Comparison of ENCODE assay signal across 4 cellular contexts in the genomic region with DNA sequence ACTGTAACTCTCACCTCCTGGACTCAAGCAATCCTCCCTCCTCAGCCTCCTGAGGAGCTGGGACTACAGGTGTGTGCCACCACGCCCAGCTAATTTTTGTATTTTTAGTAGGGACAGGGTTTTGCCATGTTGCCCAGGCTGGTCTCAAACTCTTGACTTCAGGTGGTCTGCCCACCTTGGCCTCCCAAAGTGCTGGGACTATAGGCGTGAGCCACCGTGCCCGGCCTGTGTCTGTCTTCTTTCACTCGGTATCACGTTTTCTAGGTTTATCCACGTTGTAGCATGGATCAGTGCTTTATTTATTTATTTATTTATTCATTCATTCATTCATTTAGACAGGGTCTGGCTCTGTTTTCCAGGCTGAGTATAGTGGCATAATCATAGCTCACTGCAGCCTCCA. TPM values are rescaled to one million over a fixed set of nuclear protein-coding genes. Genes with fewer than 3 reads are reported as not detected.
"Had no signal": no experiment of that assay in that cellular context is flagged by ENCODE, and none has a peak within 500 bp of the region (broad histone marks: within the 10 kb centered on the region; RNA-seq: fewer than 3 reads in every experiment).

No MANE protein-coding gene starts in this region.

RNA-seq across cellular contexts. Expression of a gene that starts 54.3 kb away (rescaled TPM):
- total RNA-seq: myocyte; naive thymus-derived CD8-positive, alpha-beta T cell; neural crest cell; temporal lobe had no signal
